8 cellular contexts compared by ENCODE assay signal in genomic region chr4:244471-244870, GRCh38.
DNase-seq lines count a peak whose midpoint lies in the region; ATAC-seq, FAIRE-seq and TF ChIP-seq lines count a peak whose summit lies in the region.

No MANE protein-coding gene starts in this region.

- no peak for TF ChIP-seq CTCF in HEK293 (tag by site-specific recombination; IDR thresholded peaks at IDR 0.05)
- TF ChIP-seq CTCF in adrenal gland (IDR thresholded peaks at IDR 0.05) = peak; percentile 36 to 68 (median 58)
- peak; percentile 52 for TF ChIP-seq CTCF in kidney (IDR thresholded peaks at IDR 0.05; ENCODE audit: borderline replicate concordance, extremely low read depth, insufficient read depth)

- H3K4me3 ChIP-seq in HEK293 (ENCODE audit: low read depth, low read length) (no peak overlapping the region), adrenal gland (no peak overlapping the region), kidney (ENCODE audit: low read length in 2 of 2) (no peak overlapping the region)

- H3K4me1 ChIP-seq in HEK293 (ENCODE audit: control insufficient read depth, insufficient read depth, low read length) = no peaks in the 10 kb centered on the region
- H3K4me1 ChIP-seq in adrenal gland (replicated peaks in 1 of 2) = peaks cover 5 to 8% of the 10 kb centered on the region in 2 donors
- H3K4me1 ChIP-seq in kidney (ENCODE audit: control insufficient read depth in 1 of 2, insufficient read depth in 1 of 2, low read depth in 1 of 2, low read length in 2 of 2) = peaks cover 0 to 5% of the 10 kb centered on the region in 2 donors

- no peak for FAIRE-seq in kidney (lab: Jason Lieb, UNC)

- DNase-seq in CD1c-positive myeloid dendritic cell (ENCODE audit: extremely low spot score) = peak; percentile 74
- DNase-seq in SK-N-DZ (ENCODE audit: low spot score) = peak; percentile 28
- peak in 6 of 7 donors; percentile 28 to 74 (median 41) for DNase-seq in adrenal gland
- DNase-seq in kidney = no peak
- peak; percentile 38 for DNase-seq in stimulated activated CD8-positive, alpha-beta memory T cell treated with anti-CD3 and anti-CD28 coated beads, Interleukin-15, amount 100 ng/mL, for 1 hour (ENCODE audit: low read depth)

- WGBS in adrenal gland, 4 donors = 31 to 40% (median 39%) methylated on average over 7 of the region's 7 CpGs

- POLR2A ChIA-PET in HEK293 (lab: Yijun Ruan, JAX) = no interaction called here

- H3K27me3 ChIP-seq in adrenal gland = no peaks in the 10 kb centered on the region

- TF ChIP-seq POLR2A in adrenal gland (IDR thresholded peaks at IDR 0.05) = no peak

- CTCF ChIA-PET in HEK293 (lab: Yijun Ruan, JAX) = interaction anchor here (0.9 kb wide), 1 partner anchor 522 kb away, joined by 4 read pairs; no protein-coding TSS in a partner anchor

- intact Hi-C loops in adrenal gland (cut with DNase I) (no loop called here), kidney (cut with DNase I) (no loop called here)

- no peak overlapping the region for H3K9ac ChIP-seq in kidney (ENCODE audit: low read length in 2 of 2)

- H3K9me3 ChIP-seq in HEK293 (ENCODE audit: control insufficient read depth, insufficient read depth, low read depth, low read length) (no peaks in the 10 kb centered on the region), adrenal gland (replicated peaks in 1 of 3) (peaks cover 0 to 6% (median 4%) of the 10 kb centered on the region in 3 donors), kidney (ENCODE audit: control insufficient read depth in 1 of 2, low read length in 2 of 2) (peaks cover 0 to 7% of the 10 kb centered on the region in 2 donors)

- no peak for ATAC-seq in HG03196 (IDR thresholded peaks at IDR 0.05; ENCODE audit: unreplicated experiment)
- ATAC-seq in HG03432 (IDR thresholded peaks at IDR 0.05; ENCODE audit: unreplicated experiment) = no peak

- H3K36me3 ChIP-seq in HEK293 (ENCODE audit: control insufficient read depth in 2 of 2, insufficient read depth in 1 of 2, low read length in 2 of 2) = no peaks in the 10 kb centered on the region
- no peaks in the 10 kb centered on the region for H3K36me3 ChIP-seq in adrenal gland (replicated peaks in 1 of 2)
- no peaks in the 10 kb centered on the region for H3K36me3 ChIP-seq in kidney (ENCODE audit: control insufficient read depth in 1 of 2, insufficient read depth in 2 of 2, low read length in 2 of 2)

- H3K27ac ChIP-seq in HEK293 (ENCODE audit: extremely low read depth, low read depth, low read length) (no peak overlapping the region), adrenal gland (no peak overlapping the region), kidney (ENCODE audit: low read depth in 2 of 2, low read length in 2 of 2) (no peak overlapping the region)

TF ChIP-seq in HEK293, 187 proteins besides CTCF, POLR2A, EP300 and RAD21:
- TF ChIP-seq ZNF654 (tag by site-specific recombination; IDR thresholded peaks at IDR 0.05; ENCODE audit: low read depth) (peak; percentile 53), ZNF600 (tag by site-specific recombination; IDR thresholded peaks at IDR 0.05) (no peak), ZNF433 (tag by site-specific recombination; IDR thresholded peaks at IDR 0.05; ENCODE audit: low read depth) (no peak), TCF7L2 (IDR thresholded peaks at IDR 0.05; ENCODE audit: borderline replicate concordance, low read depth, low read length) (no peak), ZNF24 (tag by site-specific recombination; IDR thresholded peaks at IDR 0.05) (no peak)
